6 cellular contexts compared by ENCODE assay signal in genomic region chr5:64887910-64888309, GRCh38.
"Had no signal": no experiment of that assay in that cellular context is flagged by ENCODE, and none has a peak within 500 bp of the region (broad histone marks: within the 10 kb centered on the region; RNA-seq: fewer than 3 reads in every experiment).

No MANE protein-coding gene starts in this region.

- DNase-seq: H9, HCEC 1CT, IMR-90, KG1 had no signal

- H2AFZ ChIP-seq: GM23338 had no signal

- ATAC-seq: GM23338, K562 had no signal

- H3K4me3 ChIP-seq: GM23338, K562 had no signal

- H3K4me2 ChIP-seq: GM23338 had no signal
